In genomic region chr1:111197598-111198289, GRCh38 we compare ENCODE assay signal across 9 cellular contexts. TPM values are rescaled to one million over a fixed set of nuclear protein-coding genes. Genes with fewer than 3 reads are reported as not detected.
DNase-seq lines count a peak whose midpoint lies in the region; ATAC-seq and TF ChIP-seq lines count a peak whose summit lies in the region.
"Had no signal": no experiment of that assay in that cellular context is flagged by ENCODE, and none has a peak within 500 bp of the region (broad histone marks: within the 10 kb centered on the region; RNA-seq: fewer than 3 reads in every experiment).

No MANE protein-coding gene starts in this region.

- peaks cover 78% of the 10 kb centered on the region for H3K4me1 ChIP-seq in CD4-positive, alpha-beta memory T cell (ENCODE audit: insufficient read depth, low read length)

- H3K27me3 Mint-ChIP-seq in CD4-positive, alpha-beta memory T cell = no peaks in the 10 kb centered on the region
- H3K27me3 Mint-ChIP-seq in IgD-negative memory B cell = no peaks in the 10 kb centered on the region

- H3K4me3 Mint-ChIP-seq in CD4-positive, alpha-beta memory T cell = peak overlapping the region; percentile 99 to 100 (median 100)
- H3K4me3 Mint-ChIP-seq in IgD-negative memory B cell = peak overlapping the region; percentile 82 to 89 (median 85)

- peak overlapping the region; percentile 87 to 90 for H3K4me3 ChIP-seq in CD4-positive, alpha-beta memory T cell (ENCODE audit: low read length in 2 of 2)

- no peaks in the 10 kb centered on the region for H3K27me3 ChIP-seq in CD4-positive, alpha-beta memory T cell (ENCODE audit: insufficient read depth, low read length)

- H3K9me3 ChIP-seq in CD4-positive, alpha-beta memory T cell (ENCODE audit: control insufficient read depth in 1 of 2, low read length in 2 of 2) = no peaks in the 10 kb centered on the region

- peaks cover 60 to 96% (median 71%) of the 10 kb centered on the region in 4 donors for H3K4me1 Mint-ChIP-seq in CD4-positive, alpha-beta memory T cell
- peaks cover 62 to 88% (median 86%) of the 10 kb centered on the region in 3 donors for H3K4me1 Mint-ChIP-seq in IgD-negative memory B cell

- peaks cover 72 to 82% of the 10 kb centered on the region in 2 donors for H3K36me3 Mint-ChIP-seq in CD4-positive, alpha-beta memory T cell
- H3K36me3 Mint-ChIP-seq in IgD-negative memory B cell = peaks cover 16% of the 10 kb centered on the region

- peak overlapping the region; percentile 84 for H3K27ac ChIP-seq in CD4-positive, alpha-beta memory T cell (ENCODE audit: low read depth, low read length)
- no peak overlapping the region for H3K27ac ChIP-seq in caudate nucleus (ENCODE audit: low read depth, low read length)
- H3K27ac ChIP-seq: epithelial cell of prostate had no signal

- H3K27ac Mint-ChIP-seq in CD4-positive, alpha-beta memory T cell = peak overlapping the region; percentile 92 to 98 (median 97)
- H3K27ac Mint-ChIP-seq in IgD-negative memory B cell = peak overlapping the region; percentile 43 to 90 (median 89)

- no peak for ATAC-seq in GM21528 (IDR thresholded peaks at IDR 0.05; ENCODE audit: low FRiP score, unreplicated experiment)
- ATAC-seq in HG03520 (IDR thresholded peaks at IDR 0.05; ENCODE audit: unreplicated experiment) = no peak

- CTCF ChIA-PET in CD4-positive, alpha-beta memory T cell (lab: Charles Lee; ENCODE audit: partially characterized antibody) = interaction anchor here (0.7 to 19.0 kb wide), 13 partner anchors 10 to 251 kb away, joined by 3 to 623 read pairs (median 7); partner anchors contain the start of genes CHI3L2 and WDR77

- DNase-seq in CD4-positive, alpha-beta memory T cell = peak; percentile 58 to 78 (median 73)
- DNase-seq in activated CD4-positive, alpha-beta T cell treated with anti-CD3 and anti-CD28 coated beads for 48 hours = peak; percentile 78
- DNase-seq in erythroblast (lab: John Stamatoyannopoulos, UW) (peak; percentile 52 to 65), caudate nucleus (lab: John Stamatoyannopoulos, UW) (no peak)
- DNase-seq in stimulated activated CD4-positive, alpha-beta T cell treated with anti-CD3 and anti-CD28 coated beads, TNF-alpha, amount 100 ng/mL, for 24 hours (ENCODE audit: low read depth in 3 of 3) = peak in 2 of 3 experiments; percentile 61 to 64

- peaks cover 59% of the 10 kb centered on the region for H3K36me3 ChIP-seq in CD4-positive, alpha-beta memory T cell (ENCODE audit: insufficient read depth, low read length)

- no peak for TF ChIP-seq POLR2A in erythroblast (IDR thresholded peaks at IDR 0.05; ENCODE audit: low read length)

- intact Hi-C loops in CD4-positive, alpha-beta memory T cell (cut with micrococcal nuclease) = loop anchor here (1.0 to 5.0 kb wide), 5 partner anchors 25 to 243 kb away; no protein-coding TSS in a partner anchor

- POLR2A ChIA-PET in CD4-positive, alpha-beta memory T cell (lab: Charles Lee; ENCODE audit: partially characterized antibody) = interaction anchor here (0.8 to 18.1 kb wide), 12 partner anchors 9 to 323 kb away, joined by 3 to 1434 read pairs (median 8); partner anchors contain the start of genes CEPT1, CHI3L2, DRAM2 and WDR77

- peaks cover 0 to 2% (median 0%) of the 10 kb centered on the region in 8 donors for H3K9me3 Mint-ChIP-seq in CD4-positive, alpha-beta memory T cell
- no peaks in the 10 kb centered on the region for H3K9me3 Mint-ChIP-seq in IgD-negative memory B cell

RNA-seq across cellular contexts. Expression of gene DENND2D, which starts 2.7 kb away (rescaled TPM):
- total RNA-seq in CD4-positive, alpha-beta memory T cell = 100 to 1,000 TPM; 284 TPM
- polyA plus RNA-seq in CD4-positive, alpha-beta memory T cell = 100 to 1,000 TPM; 125 to 221 TPM
- polyA plus RNA-seq in IgD-negative memory B cell = 107 TPM

RNA-seq across cellular contexts. Expression of gene CHI3L2, which starts 29.8 kb away (rescaled TPM):
- total RNA-seq in CD4-positive, alpha-beta memory T cell = 1 to 10 TPM; 1.7 to 1.9 TPM
- polyA plus RNA-seq in CD4-positive, alpha-beta memory T cell = 10 to 100 TPM; 15.6 to 18.2 TPM
- polyA plus RNA-seq in IgD-negative memory B cell = 14.4 TPM

RNA-seq across cellular contexts. Expression of gene CEPT1, which starts 57.7 kb away (rescaled TPM):
- total RNA-seq in CD4-positive, alpha-beta memory T cell = 10 to 100 TPM; 49.1 to 49.6 TPM
- polyA plus RNA-seq in CD4-positive, alpha-beta memory T cell = 10 to 100 TPM; 18.4 to 33.3 TPM
- 47.4 TPM for polyA plus RNA-seq in IgD-negative memory B cell

RNA-seq across cellular contexts. Expression of gene DRAM2, which starts 57.9 kb away (rescaled TPM):
- total RNA-seq in CD4-positive, alpha-beta memory T cell = 10 to 100 TPM; 37.5 to 38.8 TPM
- 100 to 1,000 TPM in 1 of 2 donors, 10 to 100 TPM in 1; 77.1 to 101 TPM for polyA plus RNA-seq in CD4-positive, alpha-beta memory T cell
- polyA plus RNA-seq in IgD-negative memory B cell = 268 TPM

Comparison
In these comparisons a context has a peak if more than half of its experiments do, and no peak if none do; other contexts are left out.
1. DNase-seq: peak in CD4-positive, alpha-beta memory T cell (5 of 5), activated CD4-positive, alpha-beta T cell treated with anti-CD3 and anti-CD28 coated beads for 48 hours (single experiment), erythroblast (2 of 2) and stimulated activated CD4-positive, alpha-beta T cell treated with anti-CD3 and anti-CD28 coated beads, TNF-alpha, amount 100 ng/mL, for 24 hours (2 of 3); none in caudate nucleus (0 of 61).